8 cellular contexts compared by ENCODE assay signal in genomic region chr19:35937345-35938281, GRCh38. TPM values are rescaled to one million over a fixed set of nuclear protein-coding genes. Genes with fewer than 3 reads are reported as not detected.
DNase-seq lines count a peak whose midpoint lies in the region; ATAC-seq and TF ChIP-seq lines count a peak whose summit lies in the region.

No MANE protein-coding gene starts in this region.

- H3K4me1 ChIP-seq in H9 (ENCODE audit: insufficient read depth, low read length) (peaks cover 7% of the 10 kb centered on the region; the same call in 1 of the 2 replicates), hepatocyte (ENCODE audit: insufficient read depth) (peaks cover 4% of the 10 kb centered on the region), skeletal muscle tissue (ENCODE audit: control insufficient read depth in 3 of 3, insufficient read depth in 3 of 3, low read length in 3 of 3) (peaks cover 26 to 38% (median 30%) of the 10 kb centered on the region in 3 donors), left lung (peaks cover 10 to 26% of the 10 kb centered on the region in 2 donors)

- H2BK20ac ChIP-seq in H9 (ENCODE audit: low read depth, low read length, poor library complexity, severe bottlenecking) = no peak overlapping the region

- H4K5ac ChIP-seq in H9 (ENCODE audit: insufficient read length, low read depth, low read length) = no peak overlapping the region

- H4K91ac ChIP-seq in H9 (ENCODE audit: insufficient read length, low read depth, low read length) = no peak overlapping the region

- H2BK15ac ChIP-seq in H9 (ENCODE audit: low read depth, low read length) = no peak overlapping the region

- H3K23ac ChIP-seq in H9 (ENCODE audit: insufficient read length, low read depth, low read length) = no peak overlapping the region

- no peak overlapping the region for H2AK5ac ChIP-seq in H9 (ENCODE audit: insufficient read length, low read length)

- peaks cover 5% of the 10 kb centered on the region for H3K27me3 Mint-ChIP-seq in H9 (ENCODE audit: low read depth)

- DNase-seq in H9 (no peak), hepatocyte (ENCODE audit: low spot score) (no peak), omental fat pad (ENCODE audit: low spot score) (no peak), NOMO-1 treated with dmso at 0.1 percent for 144 hours (lab: John Stamatoyannopoulos, UW; ENCODE audit: unreplicated experiment) (no peak), left lung (no peak)

- H3K4me1 Mint-ChIP-seq in H9 = peaks cover 26 to 27% of the 10 kb centered on the region in 2 experiments

- no peak overlapping the region for H3K56ac ChIP-seq in H9 (ENCODE audit: insufficient read length, low read depth, low read length)

- peaks cover 7 to 26% (median 10%) of the 10 kb centered on the region in 3 experiments; a peak in 6 of 7 replicates for H3K36me3 Mint-ChIP-seq in H9 (ENCODE audit: insufficient read depth in 1 of 3, low read depth in 3 of 3)

- no peak overlapping the region for H2BK5ac ChIP-seq in H9 (ENCODE audit: insufficient read length, low read length)

- peaks cover 24% of the 10 kb centered on the region for H3K23me2 ChIP-seq in H9 (ENCODE audit: insufficient read length, low read depth, low read length, poor library complexity, severe bottlenecking)

- H2BK12ac ChIP-seq in H9 (ENCODE audit: insufficient read length, low read depth, low read length) = no peak overlapping the region

- H3K27ac ChIP-seq in H9 (ENCODE audit: insufficient read length, low read depth, low read length) (no peak overlapping the region), hepatocyte (no peak overlapping the region), skeletal muscle tissue (ENCODE audit: low read depth, low read length) (peak overlapping the region; percentile 68), left lung (no peak overlapping the region)

- H3K4me3 ChIP-seq in WI38 (ENCODE audit: low read depth, low read length) = peak overlapping the region; percentile 67
- H3K4me3 ChIP-seq in hepatocyte = no peak overlapping the region
- H3K4me3 ChIP-seq in skeletal muscle tissue (ENCODE audit: low read length in 3 of 3) = peak overlapping the region; percentile 69 to 77 (median 73)
- peak overlapping the region in 1 of 2 donors; percentile 54 for H3K4me3 ChIP-seq in left lung

- H3K36me3 ChIP-seq in hepatocyte (replicated peaks; ENCODE audit: insufficient read depth, low read depth) = no peaks in the 10 kb centered on the region
- H3K36me3 ChIP-seq in skeletal muscle tissue (ENCODE audit: control insufficient read depth in 3 of 3, insufficient read depth in 3 of 3, low read length in 3 of 3) = peaks cover 0 to 13% (median 5%) of the 10 kb centered on the region in 3 donors
- H3K36me3 ChIP-seq in left lung = peaks cover 0 to 18% of the 10 kb centered on the region in 2 donors

- no peak overlapping the region for H3T11ph ChIP-seq in H9 (ENCODE audit: low read length)

- H3K9me3 Mint-ChIP-seq in H9 = no peaks in the 10 kb centered on the region

- H3K27ac Mint-ChIP-seq in H9 = no peak overlapping the region

- H3K4me2 ChIP-seq in H9 (ENCODE audit: insufficient read depth, insufficient read length, low read length) (peak overlapping the region; percentile 78), hepatocyte (peak overlapping the region; percentile 100)

- no peak overlapping the region for H3K4ac ChIP-seq in H9 (ENCODE audit: low read depth, low read length)

- ATAC-seq in omental fat pad (ENCODE audit: low FRiP score) (no peak), HG03108 (IDR thresholded peaks at IDR 0.05; ENCODE audit: unreplicated experiment) (no peak), left lung (no peak)

- H3K9me3 ChIP-seq in H9 (ENCODE audit: control insufficient read depth, low read depth, low read length) (no peaks in the 10 kb centered on the region), hepatocyte (ENCODE audit: low read depth) (no peaks in the 10 kb centered on the region), skeletal muscle tissue (ENCODE audit: control insufficient read depth in 3 of 3, low read length in 3 of 3) (no peaks in the 10 kb centered on the region), left lung (no peaks in the 10 kb centered on the region)

- no peaks in the 10 kb centered on the region for H3K79me1 ChIP-seq in H9 (ENCODE audit: insufficient read depth, low read depth, low read length, poor library complexity, severe bottlenecking)

- H3K9ac ChIP-seq in H9 (ENCODE audit: extremely low read depth, insufficient read length, low read length) (peak overlapping the region; percentile 1), skeletal muscle tissue (ENCODE audit: low read depth in 1 of 3, low read length in 3 of 3) (peak overlapping the region; percentile 73 to 84 (median 81))

- intact Hi-C loops in left lung (cut with DNase I) = no loop called here

- no peaks in the 10 kb centered on the region for H4K20me1 ChIP-seq in H9 (ENCODE audit: control insufficient read depth, insufficient read depth, insufficient read length)
- no peaks in the 10 kb centered on the region for H4K20me1 ChIP-seq in hepatocyte (ENCODE audit: insufficient read depth, poor library complexity, severe bottlenecking)

- H3K14ac ChIP-seq in H9 (ENCODE audit: insufficient read depth, low read length) = no peak overlapping the region

- TF ChIP-seq CTCF in H9 (conservative IDR thresholded peaks at IDR 0.05) = no peak
- TF ChIP-seq CTCF in WI38 (IDR thresholded peaks at IDR 0.05; ENCODE audit: low read depth, low read length) = no peak
- no peak for TF ChIP-seq CTCF in hepatocyte (IDR thresholded peaks at IDR 0.05; ENCODE audit: poor library complexity)
- TF ChIP-seq CTCF in omental fat pad (IDR thresholded peaks at IDR 0.05) = no peak
- no peak for TF ChIP-seq CTCF in left lung (IDR thresholded peaks at IDR 0.05)

- H3K18ac ChIP-seq in H9 (ENCODE audit: insufficient read length, low read depth, low read length) = no peak overlapping the region

- H3K79me2 ChIP-seq in H9 (ENCODE audit: insufficient read depth, low read length) = no peaks in the 10 kb centered on the region
- peaks cover 22% of the 10 kb centered on the region for H3K79me2 ChIP-seq in hepatocyte

- H3K4me3 Mint-ChIP-seq in H9 = peak overlapping the region; percentile 67 to 79

- H3K9me2 ChIP-seq in hepatocyte (replicated peaks; ENCODE audit: insufficient read depth) = no peaks in the 10 kb centered on the region

- no CpG with 5 or more reads among the region's 14 CpGs for WGBS in H9 (ENCODE audit: extremely low coverage, insufficient read length, low lambda C conversion rate)
- 56% methylated on average over 14 of the region's 14 CpGs for WGBS in hepatocyte (ENCODE audit: low lambda C conversion rate, missing lambda C conversion rate)

- no peak overlapping the region for H4K8ac ChIP-seq in H9 (replicated peaks; ENCODE audit: insufficient read length, low read depth, low read length)

- H2BK120ac ChIP-seq in H9 (ENCODE audit: low read depth, low read length, poor library complexity, severe bottlenecking) = no peak overlapping the region

- H2AFZ ChIP-seq in H9 (ENCODE audit: low read length) (no peak overlapping the region), hepatocyte (no peak overlapping the region)

- H3K27me3 ChIP-seq in H9 (ENCODE audit: insufficient read depth, low read length) (no peaks in the 10 kb centered on the region), hepatocyte (no peaks in the 10 kb centered on the region), skeletal muscle tissue (ENCODE audit: control insufficient read depth in 3 of 3, insufficient read depth in 3 of 3, low read length in 3 of 3) (no peaks in the 10 kb centered on the region), left lung (peaks cover 0 to 32% of the 10 kb centered on the region in 2 donors)

RNA-seq across cellular contexts. Expression of gene LRFN3, which starts 1.4 kb away (rescaled TPM):
- total RNA-seq in H9 (2021) = 18.4 and 20.5 TPM in 2 replicates
- total RNA-seq in hepatocyte = 4.7 and 5.3 TPM in 2 replicates
- polyA plus RNA-seq in hepatocyte = 15.6 and 19.2 TPM in 2 replicates
- total RNA-seq in skeletal muscle tissue = 0.52 TPM
- 1 to 10 TPM; 3.2 to 8.7 (median 5.3) TPM for total RNA-seq in omental fat pad
- 10 to 100 TPM; 12.2 to 14.8 TPM for total RNA-seq in left lung

RNA-seq across cellular contexts. Expression of gene TYROBP, which starts 29.5 kb away (rescaled TPM):
- not detected in 2 replicates for total RNA-seq in H9 (2021)
- 2.8 and 5.9 TPM in 2 replicates for total RNA-seq in hepatocyte
- 2.9 and 4.9 TPM in 2 replicates for polyA plus RNA-seq in hepatocyte
- 9.9 TPM for total RNA-seq in skeletal muscle tissue
- 100 to 1,000 TPM; 171 to 490 (median 280) TPM for total RNA-seq in omental fat pad
- 100 to 1,000 TPM; 205 to 407 TPM for total RNA-seq in left lung

RNA-seq across cellular contexts. Expression of gene HCST, which starts 35.3 kb away (rescaled TPM):
- total RNA-seq in H9 (2021) (0.68 and 1.8 TPM in 2 replicates), hepatocyte (0.97 and 1.4 TPM in 2 replicates), skeletal muscle tissue (1.6 TPM), omental fat pad (10 to 100 TPM in 2 of 4 donors, 1 to 10 TPM in 2; 7.6 to 57.0 (median 13.3) TPM), left lung (10 to 100 TPM; 24.7 to 26.0 TPM)
- polyA plus RNA-seq in hepatocyte = 3.9 and 4.8 TPM in 2 replicates

RNA-seq across cellular contexts. Expression of gene NFKBID, which starts 37.3 kb away (rescaled TPM):
- total RNA-seq in H9 (2021) (18.4 and 18.8 TPM in 2 replicates), hepatocyte (2.7 and 3.9 TPM in 2 replicates), skeletal muscle tissue (3.7 TPM), omental fat pad (10 to 100 TPM in 3 of 4 donors, 1 to 10 TPM in 1; 7.4 to 52.7 (median 15.5) TPM), left lung (10 to 100 TPM; 11.8 to 19.1 TPM)
- 7.3 and 10.8 TPM in 2 replicates for polyA plus RNA-seq in hepatocyte

RNA-seq across cellular contexts. Expression of gene SDHAF1, which starts 57.4 kb away (rescaled TPM):
- total RNA-seq in H9 (2021) (14.7 and 16.0 TPM in 2 replicates), hepatocyte (34.4 and 36.5 TPM in 2 replicates), skeletal muscle tissue (8.4 TPM), omental fat pad (10 to 100 TPM; 19.0 to 53.8 (median 32.2) TPM), left lung (10 to 100 TPM; 14.0 to 16.5 TPM)
- 23.9 and 28.6 TPM in 2 replicates for polyA plus RNA-seq in hepatocyte

Comparison
In these comparisons a context has a peak if more than half of its experiments do, and no peak if none do; other contexts are left out.
1. RNA of gene TYROBP, which starts 29.5 kb away (total RNA-seq): 205 to 407 TPM in left lung and 171 to 490 TPM in omental fat pad; 9.9 TPM in skeletal muscle tissue (single experiment), 2.8 to 5.9 TPM in hepatocyte and not detected in H9; every median in the first group is over 10 times any median in the second.